Comparison of ENCODE assay signal across 26 cellular contexts in the genomic region with DNA sequence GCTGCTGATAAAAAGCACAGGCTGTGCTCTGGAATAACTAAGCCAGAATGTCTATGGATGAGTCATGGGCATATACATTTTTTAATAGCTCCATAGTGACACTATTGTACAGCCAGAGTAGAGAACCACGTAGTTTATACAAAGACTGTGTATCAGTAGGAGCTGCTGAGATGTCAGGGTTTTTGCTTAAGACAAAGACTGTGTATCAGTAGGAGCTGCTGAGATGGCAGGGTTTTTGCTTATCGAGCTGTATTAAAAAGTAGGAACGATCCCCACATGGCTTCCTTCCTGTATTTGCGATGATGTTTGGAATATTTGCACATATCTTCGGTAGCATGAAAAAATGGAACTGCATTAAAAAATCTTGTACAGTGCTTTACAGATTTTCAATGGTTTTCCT.
"Had no signal": no experiment of that assay in that cellular context is flagged by ENCODE, and none has a peak within 500 bp of the region (broad histone marks: within the 10 kb centered on the region; RNA-seq: fewer than 3 reads in every experiment).

No MANE protein-coding gene starts in this region.

- ATAC-seq: activated CD8-positive, alpha-beta T cell treated with anti-CD3 and anti-CD28 coated beads, Interleukin-2, amount 10 ng/mL, durations not matched to agents 7 days and 5 days; Panc1 had no signal

- H3K27ac Mint-ChIP-seq: activated CD4-positive, alpha-beta T cell treated with anti-CD3 and anti-CD28 coated beads, Interleukin-2, amount 10 ng/mL, durations not matched to agents 24 days and 14 days; activated CD8-positive, alpha-beta T cell treated with anti-CD3 and anti-CD28 coated beads, Interleukin-2, amount 10 ng/mL, durations not matched to agents 7 days and 5 days; activated naive CD4-positive, alpha-beta T cell treated with anti-CD3 and anti-CD28 coated beads, Interleukin-2, amount 50 U/mL, for 24 hours; activated naive CD8-positive, alpha-beta T cell treated with anti-CD3 and anti-CD28 coated beads, Interleukin-2, amount 10 ng/mL, durations not matched to agents 7 days and 5 days; activated T-cell treated with anti-CD3 and anti-CD28 coated beads, Interleukin-2, amount 50 U/mL, for 24 hours; activated T-helper 2 cell treated with anti-CD3 and anti-CD28 coated beads, Interferon-gamma antibody, Interleukin-2, Interleukin-4, amounts not matched to agents 10 μg/mL and 5 μg/mL and 100 μg/mL, durations not matched to agents 14 hours and 24 hours and 36 hours; T-helper 1 cell treated with Interleukin-12 subunit alpha and Interleukin-12 subunit beta and Interleukin-4 antibody, amounts not matched to agents 30 μg/mL and 1 μg/mL, for 36 hours; T-helper 2 cell treated with Interferon-gamma antibody and Interleukin-4, amounts not matched to agents 5 μg/mL and 100 μg/mL, for 36 hours had no signal

- FAIRE-seq: TTC549 had no signal

- H3K9ac ChIP-seq: KMS-11 had no signal

- H3K36me3 ChIP-seq: ascending aorta, cardiac muscle cell had no signal

- H3K4me2 ChIP-seq: KMS-11 had no signal

- H3K4me3 ChIP-seq: ascending aorta, cardiac muscle cell, SK-N-MC had no signal

- H3K9me3 ChIP-seq: ascending aorta had no signal

- H3K4me3 Mint-ChIP-seq: activated CD4-positive, alpha-beta T cell treated with anti-CD3 and anti-CD28 coated beads, Interleukin-2, amount 10 ng/mL, durations not matched to agents 24 days and 14 days; activated CD8-positive, alpha-beta T cell treated with anti-CD3 and anti-CD28 coated beads, Interleukin-2, amount 10 ng/mL, durations not matched to agents 7 days and 5 days; activated naive CD4-positive, alpha-beta T cell treated with anti-CD3 and anti-CD28 coated beads, Interleukin-2, amount 50 U/mL, for 24 hours; activated naive CD8-positive, alpha-beta T cell treated with anti-CD3 and anti-CD28 coated beads, Interleukin-2, amount 10 ng/mL, durations not matched to agents 7 days and 5 days; activated T-cell treated with anti-CD3 and anti-CD28 coated beads, Interleukin-2, amount 50 U/mL, for 24 hours; T-helper 1 cell treated with Interleukin-12 subunit alpha and Interleukin-12 subunit beta and Interleukin-4 antibody, amounts not matched to agents 30 μg/mL and 1 μg/mL, for 36 hours; T-helper 2 cell treated with Interferon-gamma antibody and Interleukin-4, amounts not matched to agents 5 μg/mL and 100 μg/mL, for 36 hours had no signal

- H3K9me3 Mint-ChIP-seq: activated CD4-positive, alpha-beta T cell treated with anti-CD3 and anti-CD28 coated beads, Interleukin-2, amount 10 ng/mL, durations not matched to agents 24 days and 14 days; activated naive CD4-positive, alpha-beta T cell treated with anti-CD3 and anti-CD28 coated beads, Interleukin-2, amount 50 U/mL, for 24 hours; activated naive CD8-positive, alpha-beta T cell treated with anti-CD3 and anti-CD28 coated beads, Interleukin-2, amount 10 ng/mL, durations not matched to agents 7 days and 5 days; activated T-cell treated with anti-CD3 and anti-CD28 coated beads, Interleukin-2, amount 50 U/mL, for 24 hours; activated T-helper 2 cell treated with anti-CD3 and anti-CD28 coated beads, Interferon-gamma antibody, Interleukin-2, Interleukin-4, amounts not matched to agents 10 μg/mL and 5 μg/mL and 100 μg/mL, durations not matched to agents 14 hours and 24 hours and 36 hours; T-helper 1 cell treated with Interleukin-12 subunit alpha and Interleukin-12 subunit beta and Interleukin-4 antibody, amounts not matched to agents 30 μg/mL and 1 μg/mL, for 36 hours; T-helper 2 cell treated with Interferon-gamma antibody and Interleukin-4, amounts not matched to agents 5 μg/mL and 100 μg/mL, for 36 hours had no signal

- H3K4me1 Mint-ChIP-seq: activated CD4-positive, alpha-beta T cell treated with anti-CD3 and anti-CD28 coated beads, Interleukin-2, amount 10 ng/mL, durations not matched to agents 24 days and 14 days; activated naive CD4-positive, alpha-beta T cell treated with anti-CD3 and anti-CD28 coated beads, Interleukin-2, amount 50 U/mL, for 24 hours; activated naive CD8-positive, alpha-beta T cell treated with anti-CD3 and anti-CD28 coated beads, Interleukin-2, amount 10 ng/mL, durations not matched to agents 7 days and 5 days had no signal

- H3K4me1 ChIP-seq: ascending aorta had no signal

- DNase-seq: activated CD4-positive, alpha-beta T cell treated with anti-CD3 and anti-CD28 coated beads, Interleukin-2, amount 10 ng/mL, durations not matched to agents 24 days and 14 days; activated CD4-positive, alpha-beta T cell treated with anti-CD3 and anti-CD28 coated beads, Interleukin-2, amount 50 U/mL, for 48 hours; activated CD8-positive, alpha-beta T cell treated with anti-CD3 and anti-CD28 coated beads, Interleukin-2, amount 10 ng/mL, durations not matched to agents 7 days and 5 days; activated gamma-delta T cell; activated naive CD4-positive, alpha-beta T cell treated with Interleukin-2 at 50 U/mL for 16 hours; activated naive CD8-positive, alpha-beta T cell treated with anti-CD3 and anti-CD28 coated beads, Interleukin-2, amount 10 ng/mL, durations not matched to agents 7 days and 5 days; activated T-cell treated with anti-CD3 and anti-CD28 coated beads, Interleukin-2, amount 50 U/mL, for 24 hours; amygdala; MM.1S; MV-4-11; NCI-H1092; NCI-H1436 treated with DMSO at 0.1 percent for 48 hours; NCI-H1694 treated with DMSO at 0.1 percent for 48 hours; NCI-H2029; NCI-H345; NCI-H524 treated with DMSO at 0.1 percent for 48 hours had no signal

- H3K27ac ChIP-seq: ascending aorta, cardiac muscle cell, KMS-11, SK-N-MC had no signal

- H3K27me3 ChIP-seq: ascending aorta had no signal

- H3K36me3 Mint-ChIP-seq: activated naive CD4-positive, alpha-beta T cell treated with anti-CD3 and anti-CD28 coated beads, Interleukin-2, amount 50 U/mL, for 24 hours; activated naive CD8-positive, alpha-beta T cell treated with anti-CD3 and anti-CD28 coated beads, Interleukin-2, amount 10 ng/mL, durations not matched to agents 7 days and 5 days had no signal
